7 cellular contexts compared by ENCODE assay signal in genomic region chr18:27605107-27605834, GRCh38.
DNase-seq lines count a peak whose midpoint lies in the region; ATAC-seq, FAIRE-seq and TF ChIP-seq lines count a peak whose summit lies in the region.

No MANE protein-coding gene starts in this region.

- TF ChIP-seq CTCF in brain microvascular endothelial cell (IDR thresholded peaks at IDR 0.05; ENCODE audit: low read depth, low read length, missing control alignments) (peak; percentile 85), spleen (IDR thresholded peaks at IDR 0.05 in 8 of 11, conservative IDR thresholded peaks at IDR 0.05 in 3 of 11) (peak in 10 of 11 experiments; percentile 8 to 76 (median 62))

- peak; percentile 85 for ATAC-seq in GM21526 (IDR thresholded peaks at IDR 0.05; ENCODE audit: low FRiP score, unreplicated experiment)

- DNase-seq in HT1080 (ENCODE audit: low read depth), result peak; percentile 51
- peak; percentile 66 for DNase-seq in NCI-H774 (lab: John Stamatoyannopoulos, UW)
- DNase-seq in brain microvascular endothelial cell, result peak; percentile 76
- DNase-seq in iPS-NIHi7 (ENCODE audit: extremely low spot score), result peak; percentile 76
- DNase-seq in spleen, result no peak

- peaks cover 0 to 10% (median 0%) of the 10 kb centered on the region in 8 donors for H3K9me3 ChIP-seq in spleen

- intact Hi-C loops in spleen (cut with DNase I; ENCODE audit: low total_unique reads), result loop anchor here (10.0 kb wide), 1 partner anchor 990 kb away; no protein-coding TSS in a partner anchor

- peak; percentile 67 for FAIRE-seq in G401.6 (lab: Jason Lieb, UNC)

- 27 to 31% (median 30%) methylated on average over 5 of the region's 5 CpGs for WGBS in spleen, 5 donors

- H3K4me1 ChIP-seq in spleen, result no peaks in the 10 kb centered on the region

- H3K4me3 ChIP-seq in brain microvascular endothelial cell (ENCODE audit: low read depth, low read length), result no peak overlapping the region
- H3K4me3 ChIP-seq in spleen, result no peak overlapping the region

- H3K27ac ChIP-seq in brain microvascular endothelial cell (no peak overlapping the region), spleen (no peak overlapping the region)

- in situ Hi-C loops in brain microvascular endothelial cell (cut with HindIII; ENCODE audit: low pct_ligation_motif_present, low sequenced_read_pairs), result no loop called here

- H3K27me3 ChIP-seq in brain microvascular endothelial cell (replicated peaks) (no peaks in the 10 kb centered on the region), spleen (replicated peaks in 1 of 7) (no peaks in the 10 kb centered on the region)

- H3K36me3 ChIP-seq in brain microvascular endothelial cell (replicated peaks) (no peaks in the 10 kb centered on the region), spleen (no peaks in the 10 kb centered on the region)

- no peak for TF ChIP-seq POLR2A in spleen (IDR thresholded peaks at IDR 0.05)
